ENCODE assay signal across 12 cellular contexts in the genomic region with DNA sequence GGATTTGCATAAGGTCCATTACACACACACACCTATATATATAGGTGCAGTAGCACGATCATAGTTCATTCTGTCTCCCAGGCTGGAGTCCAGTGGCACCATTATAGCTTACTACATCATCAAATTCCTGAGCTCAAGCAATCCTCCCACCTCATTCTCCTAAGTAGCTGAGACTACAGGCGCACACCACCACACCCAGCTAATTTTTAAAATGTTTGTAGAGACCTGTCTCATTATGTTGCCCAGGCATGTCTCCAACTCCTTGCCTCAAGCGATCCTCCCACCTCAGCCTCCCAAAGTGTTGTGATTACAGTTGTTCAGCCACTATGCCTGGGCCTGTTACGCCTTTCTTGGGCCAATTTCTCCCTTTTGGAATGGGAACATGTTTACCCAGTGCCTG. TPM values are rescaled to one million over a fixed set of nuclear protein-coding genes. Genes with fewer than 3 reads are reported as not detected.
DNase-seq lines count a peak whose midpoint lies in the region; TF ChIP-seq lines count a peak whose summit lies in the region.
"Had no signal": no experiment of that assay in that cellular context is flagged by ENCODE, and none has a peak within 500 bp of the region (broad histone marks: within the 10 kb centered on the region; RNA-seq: fewer than 3 reads in every experiment).

No MANE protein-coding gene starts in this region.

- no peak overlapping the region for H3K27ac Mint-ChIP-seq in activated CD4-positive, alpha-beta T cell treated with anti-CD3 and anti-CD28 coated beads, Interleukin-2, amount 10 ng/mL, durations not matched to agents 7 days and 5 days
- H3K27ac Mint-ChIP-seq: CD8-positive, alpha-beta memory T cell; HFFc6 had no signal

- TF ChIP-seq CTCF in mammary epithelial cell (conservative IDR thresholded peaks at IDR 0.05 in 1 of 2, IDR thresholded peaks at IDR 0.05 in 1 of 2; ENCODE audit: extremely low read depth in 1 of 2, insufficient read depth in 1 of 2, low read depth in 1 of 2, low read length in 2 of 2), result no peak

- H3K36me3 ChIP-seq in Karpas-422 (ENCODE audit: insufficient read depth, low read length), result peaks cover 8% of the 10 kb centered on the region; the same call in 1 of the 2 replicates
- H3K36me3 ChIP-seq in mammary epithelial cell (ENCODE audit: insufficient read depth, low read length), result no peaks in the 10 kb centered on the region
- H3K36me3 ChIP-seq in trophoblast cell (ENCODE audit: control insufficient read depth in 1 of 2, insufficient read depth in 2 of 2, low read length in 2 of 2), result no peaks in the 10 kb centered on the region

- H4K20me1 ChIP-seq in Karpas-422 (ENCODE audit: insufficient read depth, low read depth, low read length) (no peaks in the 10 kb centered on the region), mammary epithelial cell (ENCODE audit: insufficient read depth, low read length) (no peaks in the 10 kb centered on the region)

- peaks cover 6% of the 10 kb centered on the region for H3K79me1 ChIP-seq in trophoblast cell (ENCODE audit: low read length)

- H3K14ac ChIP-seq in trophoblast cell (ENCODE audit: low read length), result no peak overlapping the region

- H3K27me3 ChIP-seq in Karpas-422 (ENCODE audit: low read length) (no peaks in the 10 kb centered on the region), mammary epithelial cell (ENCODE audit: insufficient read depth, low read length) (no peaks in the 10 kb centered on the region), trophoblast cell (ENCODE audit: insufficient read depth, low read length) (no peaks in the 10 kb centered on the region)

- no peaks in the 10 kb centered on the region for H3K9me2 ChIP-seq in Karpas-422 (replicated peaks; ENCODE audit: insufficient read depth, low read length)

- H3K18ac ChIP-seq in trophoblast cell (ENCODE audit: low read length), result no peak overlapping the region

- dilution Hi-C loops in mammary epithelial cell (cut with HindIII; ENCODE audit: low sequenced_read_pairs), result no loop called here

- intact Hi-C loops in mammary epithelial cell (cut with micrococcal nuclease), result no loop called here

- H2AFZ ChIP-seq in Karpas-422 (ENCODE audit: low read length) (no peak overlapping the region), mammary epithelial cell (ENCODE audit: low read depth, low read length) (no peak overlapping the region), trophoblast cell (ENCODE audit: insufficient read depth, low read length, poor library complexity) (no peak overlapping the region)

- H2BK120ac ChIP-seq in trophoblast cell (ENCODE audit: insufficient read depth, low read length, poor library complexity), result no peak overlapping the region

- no peak overlapping the region for H3K23ac ChIP-seq in trophoblast cell (ENCODE audit: low read length)

- no peaks in the 10 kb centered on the region for H3K9me3 Mint-ChIP-seq in activated CD4-positive, alpha-beta T cell treated with anti-CD3 and anti-CD28 coated beads, Interleukin-2, amount 10 ng/mL, durations not matched to agents 7 days and 5 days
- H3K9me3 Mint-ChIP-seq: CD8-positive, alpha-beta memory T cell had no signal

- no peaks in the 10 kb centered on the region for H3K79me2 ChIP-seq in Karpas-422 (ENCODE audit: low read length)
- no peaks in the 10 kb centered on the region for H3K79me2 ChIP-seq in mammary epithelial cell (ENCODE audit: insufficient read depth, low read length)
- no peaks in the 10 kb centered on the region for H3K79me2 ChIP-seq in trophoblast cell (ENCODE audit: control insufficient read depth, insufficient read depth, low read length, poor library complexity)

- H3K36me3 Mint-ChIP-seq in activated CD4-positive, alpha-beta T cell treated with anti-CD3 and anti-CD28 coated beads, Interleukin-2, amount 10 ng/mL, durations not matched to agents 7 days and 5 days (ENCODE audit: low read depth), result no peaks in the 10 kb centered on the region

- 45% methylated on average over 3 of the region's 4 CpGs for WGBS in mammary epithelial cell (ENCODE audit: low coverage, missing lambda C conversion rate)
- no CpG with 5 or more reads among the region's 4 CpGs for WGBS in trophoblast cell (ENCODE audit: extremely low coverage, insufficient coverage, insufficient read length)

- H3K4me1 Mint-ChIP-seq in activated CD4-positive, alpha-beta T cell treated with anti-CD3 and anti-CD28 coated beads, Interleukin-2, amount 10 ng/mL, durations not matched to agents 7 days and 5 days, result peaks cover 13% of the 10 kb centered on the region

- POLR2A ChIA-PET in activated CD4-positive, alpha-beta T cell treated with anti-CD3 and anti-CD28 coated beads, Interleukin-2, amount 10 ng/mL, durations not matched to agents 7 days and 5 days (lab: Charles Lee), result no interaction called here

- H2BK5ac ChIP-seq in trophoblast cell (ENCODE audit: low read depth, low read length, poor library complexity), result no peak overlapping the region

- H3K4ac ChIP-seq in trophoblast cell (ENCODE audit: low read depth, low read length), result no peak overlapping the region

- H3K4me3 ChIP-seq in Karpas-422 (ENCODE audit: low read length) (no peak overlapping the region), mammary epithelial cell (replicated peaks in 1 of 3; ENCODE audit: insufficient read depth in 1 of 3, low read depth in 2 of 3, low read length in 3 of 3) (no peak overlapping the region), trophoblast cell (ENCODE audit: low read depth, low read length) (no peak overlapping the region)

- peak overlapping the region; percentile 16 for H3K4me2 ChIP-seq in Karpas-422 (ENCODE audit: low read depth, low read length, poor library complexity, severe bottlenecking)
- H3K4me2 ChIP-seq in mammary epithelial cell (ENCODE audit: insufficient read depth, low read depth, low read length), result no peak overlapping the region
- no peak overlapping the region for H3K4me2 ChIP-seq in trophoblast cell (ENCODE audit: low read length)

- no peaks in the 10 kb centered on the region for H3K27me3 Mint-ChIP-seq in activated CD4-positive, alpha-beta T cell treated with anti-CD3 and anti-CD28 coated beads, Interleukin-2, amount 10 ng/mL, durations not matched to agents 7 days and 5 days
- H3K27me3 Mint-ChIP-seq: CD8-positive, alpha-beta memory T cell had no signal

- in situ Hi-C loops in mammary epithelial cell (cut with MboI; ENCODE audit: low sequenced_read_pairs in 2 of 2), result no loop called here

- H3K4me3 Mint-ChIP-seq in activated CD4-positive, alpha-beta T cell treated with anti-CD3 and anti-CD28 coated beads, Interleukin-2, amount 10 ng/mL, durations not matched to agents 7 days and 5 days, result no peak overlapping the region
- H3K4me3 Mint-ChIP-seq: CD8-positive, alpha-beta memory T cell; HFFc6 had no signal

- no peak overlapping the region for H2BK12ac ChIP-seq in trophoblast cell (ENCODE audit: low read length)

- H3K27ac ChIP-seq in Karpas-422 (ENCODE audit: low read length) (peak overlapping the region; percentile 53; the same call in 1 of the 2 replicates), mammary epithelial cell (ENCODE audit: insufficient read depth, low read depth, low read length) (no peak overlapping the region), epithelial cell of prostate (peak overlapping the region; percentile 65), trophoblast cell (ENCODE audit: low read depth, low read length) (no peak overlapping the region)

- DNase-seq in Karpas-422, result no peak
- peak; percentile 20 for DNase-seq in mammary epithelial cell
- DNase-seq in epithelial cell of prostate (ENCODE audit: low read depth, low spot score), result no peak
- peak; percentile 87 to 91 for DNase-seq in trophoblast cell
- no peak for DNase-seq in activated CD4-positive, alpha-beta T cell treated with anti-CD3 and anti-CD28 coated beads, Interleukin-2, amount 10 ng/mL, durations not matched to agents 7 days and 5 days
- DNase-seq in NCI-H524 (lab: John Stamatoyannopoulos, UW), result no peak
- DNase-seq in kidney glomerular epithelial cell (lab: John Stamatoyannopoulos, UW), result no peak
- DNase-seq: Caco-2; CD8-positive, alpha-beta memory T cell; DMS53; HCEC 1CT; HFFc6 had no signal

- H4K91ac ChIP-seq in trophoblast cell (ENCODE audit: low read depth, low read length), result no peak overlapping the region

- no peak overlapping the region for H2AK5ac ChIP-seq in trophoblast cell (ENCODE audit: low read length)

- H3K9ac ChIP-seq in Karpas-422 (ENCODE audit: low read length), result no peak overlapping the region
- no peak overlapping the region for H3K9ac ChIP-seq in mammary epithelial cell (ENCODE audit: insufficient read depth, low read length)
- H3K9ac ChIP-seq in trophoblast cell (ENCODE audit: low read length), result no peak overlapping the region

- no peaks in the 10 kb centered on the region for H3K9me3 ChIP-seq in Karpas-422 (ENCODE audit: low read length)
- H3K9me3 ChIP-seq in mammary epithelial cell (replicated peaks; ENCODE audit: insufficient read depth, low read length), result peaks cover 6% of the 10 kb centered on the region
- H3K9me3 ChIP-seq in trophoblast cell (ENCODE audit: insufficient read depth, low read depth, low read length), result peaks cover 2% of the 10 kb centered on the region
- H3K9me3 ChIP-seq: Caco-2 had no signal

- BruUV-seq in mammary epithelial cell (replicated peaks; lab: Mats Ljungman, UMichigan), result no TSS peak

- CTCF ChIA-PET in mammary epithelial cell (lab: Charles Lee; ENCODE audit: low non-redundant PET), result no interaction called here
- CTCF ChIA-PET in activated CD4-positive, alpha-beta T cell treated with anti-CD3 and anti-CD28 coated beads, Interleukin-2, amount 10 ng/mL, durations not matched to agents 7 days and 5 days (lab: Charles Lee), result no interaction called here

- peaks cover 30% of the 10 kb centered on the region for H3K4me1 ChIP-seq in Karpas-422 (ENCODE audit: low read length)
- peaks cover 15% of the 10 kb centered on the region for H3K4me1 ChIP-seq in mammary epithelial cell (ENCODE audit: insufficient read depth, low read length)
- peaks cover 6 to 16% of the 10 kb centered on the region in 2 experiments for H3K4me1 ChIP-seq in trophoblast cell (ENCODE audit: control insufficient read depth in 1 of 2, insufficient read depth in 2 of 2, low read length in 2 of 2)

- no peak overlapping the region for H4K8ac ChIP-seq in trophoblast cell (ENCODE audit: low read depth, low read length)

- H4K12ac ChIP-seq in trophoblast cell (ENCODE audit: low read depth, low read length), result no peak overlapping the region

RNA-seq across cellular contexts. Expression of gene DNAJB5, which starts 39.7 kb away (rescaled TPM):
- total RNA-seq in Karpas-422 (2014; rRNA removed; shearing (Covaris generic); ENCODE audit: low replicate concordance), result 2.7 and 6.8 TPM in 2 replicates
- 10 to 100 TPM in 1 of 2 donors, 1 to 10 TPM in 1; 8.4 to 10.0 TPM for total RNA-seq in mammary epithelial cell
- 3.4 TPM for polyA plus RNA-seq in mammary epithelial cell
- 3.9 TPM for polyA minus RNA-seq in mammary epithelial cell
- 11.8 and 12.4 TPM in 2 replicates for polyA plus RNA-seq in trophoblast cell (2013)
- total RNA-seq in activated CD4-positive, alpha-beta T cell treated with anti-CD3 and anti-CD28 coated beads, Interleukin-2, amount 10 ng/mL, durations not matched to agents 7 days and 5 days, result 1 to 10 TPM; 3.5 to 4.6 TPM

RNA-seq across cellular contexts. Expression of gene VCP, which starts 43.2 kb away (rescaled TPM):
- 157 and 183 TPM in 2 replicates for total RNA-seq in Karpas-422 (2014; rRNA removed; shearing (Covaris generic); ENCODE audit: low replicate concordance)
- total RNA-seq in mammary epithelial cell, result 100 to 1,000 TPM; 284 to 291 TPM
- polyA plus RNA-seq in mammary epithelial cell, result 310 TPM
- polyA minus RNA-seq in mammary epithelial cell, result 716 TPM
- 250 and 256 TPM in 2 replicates for polyA plus RNA-seq in trophoblast cell (2013)
- 100 to 1,000 TPM; 189 to 238 TPM for total RNA-seq in activated CD4-positive, alpha-beta T cell treated with anti-CD3 and anti-CD28 coated beads, Interleukin-2, amount 10 ng/mL, durations not matched to agents 7 days and 5 days

RNA-seq across cellular contexts. Expression of gene FANCG, which starts 50.5 kb away (rescaled TPM):
- total RNA-seq in Karpas-422 (2014; rRNA removed; shearing (Covaris generic); ENCODE audit: low replicate concordance), result 38.8 and 47.9 TPM in 2 replicates
- 10 to 100 TPM in 1 of 2 donors, 1 to 10 TPM in 1; 7.0 to 41.7 TPM for total RNA-seq in mammary epithelial cell
- polyA plus RNA-seq in mammary epithelial cell, result 22.0 TPM
- 24.9 TPM for polyA minus RNA-seq in mammary epithelial cell
- polyA plus RNA-seq in trophoblast cell (2013), result 31.6 and 33.8 TPM in 2 replicates
- 100 to 1,000 TPM; 117 to 123 TPM for total RNA-seq in activated CD4-positive, alpha-beta T cell treated with anti-CD3 and anti-CD28 coated beads, Interleukin-2, amount 10 ng/mL, durations not matched to agents 7 days and 5 days

Comparison
In these comparisons a context has a peak if more than half of its experiments do, and no peak if none do; other contexts are left out.
1. DNase-seq: peak in mammary epithelial cell (single experiment) and trophoblast cell (2 of 2); none in Karpas-422 (single experiment), epithelial cell of prostate (single experiment), activated CD4-positive, alpha-beta T cell treated with anti-CD3 and anti-CD28 coated beads, Interleukin-2, amount 10 ng/mL, durations not matched to agents 7 days and 5 days (single experiment), NCI-H524 (0 of 2) and kidney glomerular epithelial cell (single experiment).
2. H3K27ac ChIP-seq: peak in Karpas-422 (single experiment) and epithelial cell of prostate (single experiment); none in mammary epithelial cell (single experiment) and trophoblast cell (single experiment).